ENCODE assay signal across 1 cellular context in genomic region chr18:76404345-76404831, GRCh38.
TF ChIP-seq lines count a peak whose summit lies in the region.

No MANE protein-coding gene starts in this region.

TF ChIP-seq in H1, 55 proteins besides CTCF, POLR2A, EP300 and RAD21 (continued from another document):
- TF ChIP-seq MAX (IDR thresholded peaks at IDR 0.05) (no peak), RFX5 (IDR thresholded peaks at IDR 0.05; ENCODE audit: borderline replicate concordance, low read depth, low read length) (no peak), SP4 (IDR thresholded peaks at IDR 0.05; ENCODE audit: low read length) (no peak), TCF12 (IDR thresholded peaks at IDR 0.05; ENCODE audit: low read depth, low read length) (no peak), CREB1 (IDR thresholded peaks at IDR 0.05) (no peak), ATF2 (IDR thresholded peaks at IDR 0.05; ENCODE audit: low read length) (no peak), NRF1 (IDR thresholded peaks at IDR 0.05; ENCODE audit: low read depth, low read length) (no peak), SP1 (IDR thresholded peaks at IDR 0.05; ENCODE audit: low read depth, low read length) (no peak), SIX5 (IDR thresholded peaks at IDR 0.05; ENCODE audit: low read depth, low read length) (no peak), ZNF274 (IDR thresholded peaks at IDR 0.05; ENCODE audit: borderline replicate concordance, extremely low read depth, low read length) (no peak)
